Comparison of ENCODE assay signal across 15 cellular contexts in genomic region chr5:170920196-170920595, GRCh38. TPM values are rescaled to one million over a fixed set of nuclear protein-coding genes. Genes with fewer than 3 reads are reported as not detected.
DNase-seq lines count a peak whose midpoint lies in the region; ATAC-seq and TF ChIP-seq lines count a peak whose summit lies in the region.
"Had no signal": no experiment of that assay in that cellular context is flagged by ENCODE, and none has a peak within 500 bp of the region (broad histone marks: within the 10 kb centered on the region; RNA-seq: fewer than 3 reads in every experiment).

No MANE protein-coding gene starts in this region.

- H3K56ac ChIP-seq in IMR-90 (ENCODE audit: extremely low read depth, insufficient read depth, low read length) = no peak overlapping the region

- H2BK5ac ChIP-seq in IMR-90 (ENCODE audit: low read depth, low read length, poor library complexity, severe bottlenecking) = no peak overlapping the region

- no peak overlapping the region for H2BK120ac ChIP-seq in IMR-90 (ENCODE audit: low read depth, low read length)

- no peak overlapping the region for H3K4me3 Mint-ChIP-seq in activated T-cell treated with anti-CD3 and anti-CD28 coated beads, Interleukin-2, amount 50 U/mL, for 24 hours
- H3K4me3 Mint-ChIP-seq: CD4-positive, alpha-beta T cell had no signal

- BruUV-seq in IMR-90 (replicated peaks; lab: Mats Ljungman, UMichigan) = no TSS peak

- H3K4me3 ChIP-seq in IMR-90 (ENCODE audit: insufficient read depth, low read depth, low read length) = no peak overlapping the region
- H3K4me3 ChIP-seq in epithelial cell of esophagus (ENCODE audit: low read length) = no peak overlapping the region
- H3K4me3 ChIP-seq: HAP-1, K562 had no signal

- no peak overlapping the region for H4K5ac ChIP-seq in IMR-90 (ENCODE audit: low read depth, low read length)

- POLR2A ChIA-PET in IMR-90 (lab: Charles Lee; ENCODE audit: unreplicated experiment) = no interaction called here

- dilution Hi-C loops in IMR-90 (cut with HindIII; ENCODE audit: low sequenced_read_pairs, unreplicated experiment) = no loop called here

- intact Hi-C loops in IMR-90 (cut with micrococcal nuclease) = no loop called here

- DNase-seq in EL (peak; percentile 23), IMR-90 (peak; percentile 14), epithelial cell of esophagus (ENCODE audit: low read depth) (peak; percentile 13), amniotic stem cell (lab: John Stamatoyannopoulos, UW) (no peak)
- no peak for DNase-seq in activated T-cell treated with anti-CD3 and anti-CD28 coated beads, Interleukin-2, amount 50 U/mL, for 24 hours
- DNase-seq: ACHN; AML-193; Caco-2; CD4-positive, alpha-beta T cell had no signal

- no peaks in the 10 kb centered on the region for H3K9me3 Mint-ChIP-seq in activated T-cell treated with anti-CD3 and anti-CD28 coated beads, Interleukin-2, amount 50 U/mL, for 24 hours
- H3K9me3 Mint-ChIP-seq: CD4-positive, alpha-beta T cell had no signal

- no peak overlapping the region for H2AFZ ChIP-seq in IMR-90 (replicated peaks; ENCODE audit: low read length, poor library complexity)

- no peaks in the 10 kb centered on the region; the same call in 1 of the 2 replicates for H3K36me3 ChIP-seq in IMR-90 (ENCODE audit: control insufficient read depth, insufficient read depth, low read length)
- H3K36me3 ChIP-seq: HAP-1 had no signal

- no peak overlapping the region for H3K9ac ChIP-seq in IMR-90 (ENCODE audit: low read depth, low read length)

- H3K27ac ChIP-seq in IMR-90 (ENCODE audit: insufficient read depth, low read length) = no peak overlapping the region
- H3K27ac ChIP-seq: C4-2B, HL-60 had no signal

- H3K4me1 Mint-ChIP-seq in activated T-cell treated with anti-CD3 and anti-CD28 coated beads, Interleukin-2, amount 50 U/mL, for 24 hours (ENCODE audit: low read depth) = no peaks in the 10 kb centered on the region

- CTCF ChIA-PET in IMR-90 (lab: Yijun Ruan, JAX) = no interaction called here

- no peak for TF ChIP-seq POLR2A in IMR-90 (IDR thresholded peaks at IDR 0.05; ENCODE audit: low read depth, low read length)

- no peak for TF ChIP-seq CTCF in IMR-90 (conservative IDR thresholded peaks at IDR 0.05; ENCODE audit: low read depth, low read length)
- no peak for TF ChIP-seq CTCF in epithelial cell of esophagus (IDR thresholded peaks at IDR 0.05; ENCODE audit: insufficient read depth, low read depth, low read length, missing control alignments)

- H2AK5ac ChIP-seq in IMR-90 (ENCODE audit: low read depth, low read length) = no peak overlapping the region

- no peak overlapping the region for H3K23ac ChIP-seq in IMR-90 (ENCODE audit: low read depth, low read length)

- no peak overlapping the region for H4K91ac ChIP-seq in IMR-90 (ENCODE audit: insufficient read depth, low read depth, low read length)

- H2AK9ac ChIP-seq in IMR-90 (replicated peaks; ENCODE audit: low read depth, low read length, poor library complexity) = no peak overlapping the region

- no peak overlapping the region for H3K14ac ChIP-seq in IMR-90 (replicated peaks; ENCODE audit: low read depth, low read length)

- H3K27me3 Mint-ChIP-seq in activated T-cell treated with anti-CD3 and anti-CD28 coated beads, Interleukin-2, amount 50 U/mL, for 24 hours = no peaks in the 10 kb centered on the region
- H3K27me3 Mint-ChIP-seq: CD4-positive, alpha-beta T cell had no signal

- H2BK15ac ChIP-seq in IMR-90 (ENCODE audit: low read depth, low read length) = no peak overlapping the region

- no CpG with 5 or more reads among the region's 3 CpGs for WGBS in IMR-90 (ENCODE audit: extremely low coverage in 2 of 2, insufficient read length in 1 of 2), 2 experiments

- no peak overlapping the region for H2BK20ac ChIP-seq in IMR-90 (ENCODE audit: low read depth, low read length)

- H3K27ac Mint-ChIP-seq in activated T-cell treated with anti-CD3 and anti-CD28 coated beads, Interleukin-2, amount 50 U/mL, for 24 hours = no peak overlapping the region
- H3K27ac Mint-ChIP-seq: CD4-positive, alpha-beta T cell had no signal

- ATAC-seq in IMR-90 (ENCODE audit: low read depth) (no peak), HG03439 (IDR thresholded peaks at IDR 0.05; ENCODE audit: unreplicated experiment) (no peak)
- ATAC-seq: K562 had no signal

- in situ Hi-C loops in IMR-90 (cut with MboI; ENCODE audit: low sequenced_read_pairs) = no loop called here

- no peak overlapping the region for H3K18ac ChIP-seq in IMR-90 (ENCODE audit: low read depth, low read length)

- H3K4ac ChIP-seq in IMR-90 (ENCODE audit: low read depth, low read length) = no peak overlapping the region

- H3K4me2 ChIP-seq in IMR-90 (ENCODE audit: low read depth, low read length) = no peak overlapping the region

- H3K4me1 ChIP-seq in IMR-90 (ENCODE audit: control insufficient read depth, insufficient read depth, low read length) = no peaks in the 10 kb centered on the region
- H3K4me1 ChIP-seq: Caco-2, HAP-1 had no signal

- H3K36me3 Mint-ChIP-seq in activated T-cell treated with anti-CD3 and anti-CD28 coated beads, Interleukin-2, amount 50 U/mL, for 24 hours (ENCODE audit: low read depth) = no peaks in the 10 kb centered on the region

- TF ChIP-seq RAD21 in IMR-90 (IDR thresholded peaks at IDR 0.05; ENCODE audit: low read length) = no peak

- H3K9me3 ChIP-seq in IMR-90 (ENCODE audit: control insufficient read depth, insufficient read depth, low read length) = no peaks in the 10 kb centered on the region
- H3K9me3 ChIP-seq: Caco-2, HAP-1 had no signal

- no peaks in the 10 kb centered on the region for H3K9me1 ChIP-seq in IMR-90 (ENCODE audit: insufficient read depth, low read length)

- no peaks in the 10 kb centered on the region for H4K20me1 ChIP-seq in IMR-90 (ENCODE audit: insufficient read depth, low read length)

- H4K8ac ChIP-seq in IMR-90 (ENCODE audit: low read depth in 2 of 2, low read length in 2 of 2) = no peak overlapping the region

- no peaks in the 10 kb centered on the region for H3K27me3 ChIP-seq in IMR-90 (ENCODE audit: control insufficient read depth, insufficient read depth, low read length)

- H3K79me1 ChIP-seq in IMR-90 (ENCODE audit: low read depth in 1 of 2, low read length in 2 of 2) = no peaks in the 10 kb centered on the region; a peak in 2 of 4 replicates

TF ChIP-seq in IMR-90, 13 proteins besides CTCF, POLR2A, EP300 and RAD21:
- TF ChIP-seq RCOR1 (IDR thresholded peaks at IDR 0.05; ENCODE audit: insufficient replicate concordance, low read length) = no peak
- TF ChIP-seq CEBPB (IDR thresholded peaks at IDR 0.05; ENCODE audit: low read depth, low read length) = no peak
- TF ChIP-seq, protein P1, sequence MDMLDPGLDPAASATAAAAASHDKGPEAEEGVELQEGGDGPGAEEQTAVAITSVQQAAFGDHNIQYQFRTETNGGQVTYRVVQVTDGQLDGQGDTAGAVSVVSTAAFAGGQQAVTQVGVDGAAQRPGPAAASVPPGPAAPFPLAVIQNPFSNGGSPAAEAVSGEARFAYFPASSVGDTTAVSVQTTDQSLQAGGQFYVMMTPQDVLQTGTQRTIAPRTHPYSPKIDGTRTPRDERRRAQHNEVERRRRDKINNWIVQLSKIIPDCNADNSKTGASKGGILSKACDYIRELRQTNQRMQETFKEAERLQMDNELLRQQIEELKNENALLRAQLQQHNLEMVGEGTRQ (IDR thresholded peaks at IDR 0.05; ENCODE audit: low read depth, low read length) = no peak
- TF ChIP-seq MAZ (IDR thresholded peaks at IDR 0.05; ENCODE audit: borderline replicate concordance, low read depth, low read length) = no peak
- no peak for TF ChIP-seq ELK1 (IDR thresholded peaks at IDR 0.05; ENCODE audit: borderline replicate concordance, low read depth, low read length)
- TF ChIP-seq NFE2L2 (IDR thresholded peaks at IDR 0.05; ENCODE audit: low read depth, low read length) = no peak
- no peak for TF ChIP-seq CHD1 (IDR thresholded peaks at IDR 0.05; ENCODE audit: low read depth, low read length)
- no peak for TF ChIP-seq MAFK (IDR thresholded peaks at IDR 0.05; ENCODE audit: low read depth, low read length)
- TF ChIP-seq RFX5 (IDR thresholded peaks at IDR 0.05; ENCODE audit: low read depth, low read length) = no peak
- no peak for TF ChIP-seq BHLHE40 (IDR thresholded peaks at IDR 0.05; ENCODE audit: low read depth, low read length)
- no peak for TF ChIP-seq MXI1 (IDR thresholded peaks at IDR 0.05; ENCODE audit: borderline replicate concordance, low read depth, low read length)
- no peak for TF ChIP-seq SMC3 (IDR thresholded peaks at IDR 0.05; ENCODE audit: low read depth, low read length)

RNA-seq across cellular contexts. Expression of gene RANBP17, which starts 58.4 kb away (rescaled TPM):
- total RNA-seq in IMR-90 (2012; rRNA removed) = 29.0 and 29.7 TPM in 2 replicates
- polyA plus RNA-seq in IMR-90 (2012; rRNA removed) = 7.9 and 8.2 TPM in 2 replicates
- polyA plus RNA-seq in IMR-90 (2012; cell fraction: cytosol; rRNA removed) = 2.0 and 2.5 TPM in 2 replicates
- polyA plus RNA-seq in IMR-90 (2012; cell fraction: nucleus; rRNA removed; ENCODE audit: low replicate concordance) = 14.5 and 60.3 TPM in 2 replicates
- total RNA-seq: CD4-positive, alpha-beta T cell; H4; K562 had no signal
- polyA plus RNA-seq: K562 had no signal

Comparison
In these comparisons a context has a peak if more than half of its experiments do, and no peak if none do; other contexts are left out.
1. DNase-seq: peak in EL (single experiment), IMR-90 (single experiment) and epithelial cell of esophagus (single experiment); none in amniotic stem cell (single experiment) and activated T-cell treated with anti-CD3 and anti-CD28 coated beads, Interleukin-2, amount 50 U/mL, for 24 hours (single experiment).